1 cellular context compared by ENCODE assay signal in genomic region chr4:80007745-80008149, GRCh38.
TF ChIP-seq lines count a peak whose summit lies in the region.

No MANE protein-coding gene starts in this region.

TF ChIP-seq in WTC11, 78 proteins besides CTCF, POLR2A, EP300 and RAD21 (continued from another document):
- no peak for TF ChIP-seq ARID4B (CRISPR knock-in tag; IDR thresholded peaks at IDR 0.05; ENCODE audit: borderline replicate concordance)
- TF ChIP-seq FOXP1 (CRISPR knock-in tag; IDR thresholded peaks at IDR 0.05; ENCODE audit: borderline replicate concordance): no peak
- TF ChIP-seq NFATC4 (CRISPR knock-in tag; IDR thresholded peaks at IDR 0.05): no peak
- no peak for TF ChIP-seq ZSCAN18 (CRISPR knock-in tag; IDR thresholded peaks at IDR 0.05)
- no peak for TF ChIP-seq NFE2L1 (CRISPR knock-in tag; IDR thresholded peaks at IDR 0.05)
- TF ChIP-seq, protein P1, sequence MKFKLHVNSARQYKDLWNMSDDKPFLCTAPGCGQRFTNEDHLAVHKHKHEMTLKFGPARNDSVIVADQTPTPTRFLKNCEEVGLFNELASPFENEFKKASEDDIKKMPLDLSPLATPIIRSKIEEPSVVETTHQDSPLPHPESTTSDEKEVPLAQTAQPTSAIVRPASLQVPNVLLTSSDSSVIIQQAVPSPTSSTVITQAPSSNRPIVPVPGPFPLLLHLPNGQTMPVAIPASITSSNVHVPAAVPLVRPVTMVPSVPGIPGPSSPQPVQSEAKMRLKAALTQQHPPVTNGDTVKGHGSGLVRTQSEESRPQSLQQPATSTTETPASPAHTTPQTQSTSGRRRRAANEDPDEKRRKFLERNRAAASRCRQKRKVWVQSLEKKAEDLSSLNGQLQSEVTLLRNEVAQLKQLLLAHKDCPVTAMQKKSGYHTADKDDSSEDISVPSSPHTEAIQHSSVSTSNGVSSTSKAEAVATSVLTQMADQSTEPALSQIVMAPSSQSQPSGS (CRISPR knock-in tag; IDR thresholded peaks at IDR 0.05; ENCODE audit: borderline replicate concordance, low read depth): no peak
- no peak for TF ChIP-seq ZNF423 (CRISPR knock-in tag; IDR thresholded peaks at IDR 0.05)
- TF ChIP-seq, protein P2, sequence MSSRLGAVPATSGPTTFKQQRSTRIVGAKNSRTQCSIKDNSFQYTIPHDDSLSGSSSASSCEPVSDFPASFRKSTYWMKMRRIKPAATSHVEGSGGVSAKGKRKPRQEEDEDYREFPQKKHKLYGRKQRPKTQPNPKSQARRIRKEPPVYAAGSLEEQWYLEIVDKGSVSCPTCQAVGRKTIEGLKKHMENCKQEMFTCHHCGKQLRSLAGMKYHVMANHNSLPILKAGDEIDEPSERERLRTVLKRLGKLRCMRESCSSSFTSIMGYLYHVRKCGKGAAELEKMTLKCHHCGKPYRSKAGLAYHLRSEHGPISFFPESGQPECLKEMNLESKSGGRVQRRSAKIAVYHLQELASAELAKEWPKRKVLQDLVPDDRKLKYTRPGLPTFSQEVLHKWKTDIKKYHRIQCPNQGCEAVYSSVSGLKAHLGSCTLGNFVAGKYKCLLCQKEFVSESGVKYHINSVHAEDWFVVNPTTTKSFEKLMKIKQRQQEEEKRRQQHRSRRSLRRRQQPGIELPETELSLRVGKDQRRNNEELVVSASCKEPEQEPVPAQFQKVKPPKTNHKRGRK (CRISPR knock-in tag; IDR thresholded peaks at IDR 0.05; ENCODE audit: borderline replicate concordance): no peak
- TF ChIP-seq ZNF317 (CRISPR knock-in tag; IDR thresholded peaks at IDR 0.05; ENCODE audit: borderline replicate concordance, low read depth): no peak
